Comparison of ENCODE assay signal across 21 cellular contexts in genomic region chr10:26408858-26409494, GRCh38. TPM values are rescaled to one million over a fixed set of nuclear protein-coding genes. Genes with fewer than 3 reads are reported as not detected.
A peak's percentile ranks its signal among the peaks of the same experiment; 100 is the strongest.
DNase-seq lines count a peak whose midpoint lies in the region; ATAC-seq and TF ChIP-seq lines count a peak whose summit lies in the region.
"Had no signal": no experiment of that assay in that cellular context is flagged by ENCODE, and none has a peak within 500 bp of the region (broad histone marks: within the 10 kb centered on the region; RNA-seq: fewer than 3 reads in every experiment).

No MANE protein-coding gene starts in this region.

- peak; percentile 67 for ATAC-seq in GM21423 (IDR thresholded peaks at IDR 0.05; ENCODE audit: unreplicated experiment)
- ATAC-seq in HG03066 (IDR thresholded peaks at IDR 0.05; ENCODE audit: low read depth, unreplicated experiment), result peak; percentile 58
- ATAC-seq in HG02571 (IDR thresholded peaks at IDR 0.05; ENCODE audit: unreplicated experiment), result no peak
- ATAC-seq: natural killer cell treated with Interleukin-12 subunit alpha and Interleukin-12 subunit beta and Interleukin-15 and Interleukin-18, amount 100 ng/mL, for 72 hours had no signal

- no peaks in the 10 kb centered on the region for H3K9me2 ChIP-seq in OCI-LY7 (ENCODE audit: insufficient read depth, low read length)

- intact Hi-C loops in OCI-LY7 (cut with micrococcal nuclease; ENCODE audit: unreplicated experiment) (no loop called here), ascending aorta (cut with DNase I) (no loop called here)

- no peaks in the 10 kb centered on the region for H3K79me2 ChIP-seq in OCI-LY7 (ENCODE audit: insufficient read depth, low read depth, low read length)

- H3K27ac ChIP-seq in OCI-LY7 (ENCODE audit: low read depth, low read length, poor library complexity, severe bottlenecking) (no peak overlapping the region), ascending aorta (no peak overlapping the region)
- H3K27ac ChIP-seq: skin epidermis, thoracic aorta had no signal

- H3K36me3 ChIP-seq in OCI-LY7 (ENCODE audit: insufficient read depth, low read length) (no peaks in the 10 kb centered on the region), ascending aorta (no peaks in the 10 kb centered on the region)
- H3K36me3 ChIP-seq: thoracic aorta had no signal

- no peaks in the 10 kb centered on the region for H3K9me3 ChIP-seq in OCI-LY7 (ENCODE audit: low read length)
- H3K9me3 ChIP-seq in ascending aorta, result no peaks in the 10 kb centered on the region
- H3K9me3 ChIP-seq: thoracic aorta had no signal

- peaks cover 28% of the 10 kb centered on the region for H3K4me1 ChIP-seq in OCI-LY7 (ENCODE audit: insufficient read depth, low read length, poor library complexity, severe bottlenecking)
- no peaks in the 10 kb centered on the region for H3K4me1 ChIP-seq in ascending aorta

- POLR2A ChIA-PET in OCI-LY7 (lab: Charles Lee), result interaction anchor here (0.6 to 2.2 kb wide), 19 partner anchors 8 to 1670 kb away, joined by 3 to 12 read pairs (median 4); no protein-coding TSS in a partner anchor

- peak; percentile 56 for DNase-seq in GM12865 (ENCODE audit: low read depth)
- DNase-seq in OCI-LY7 (ENCODE audit: low spot score), result peak; percentile 53
- DNase-seq in NCI-H748 (lab: John Stamatoyannopoulos, UW; ENCODE audit: unreplicated experiment), result no peak
- no peak for DNase-seq in NCI-H1436 (lab: John Stamatoyannopoulos, UW)
- DNase-seq in ascending aorta (ENCODE audit: low spot score in 2 of 2), result no peak
- DNase-seq: activated CD4-positive, alpha-beta T cell treated with anti-CD3 and anti-CD28 coated beads, Interleukin-2, amount 50 U/mL, for 1 hour; activated naive CD4-positive, alpha-beta T cell treated with anti-CD3 and anti-CD28 coated beads for 36 hours; activated T-cell treated with anti-CD3 and anti-CD28 coated beads for 4 hours; GOT3; IMR-90; mesendoderm; NCI-H748 treated with DMSO at 0.1 percent for 48 hours; posterior cingulate gyrus; RPMI8226; SW 1271 had no signal

- BruUV-seq in OCI-LY7 (replicated peaks; lab: Mats Ljungman, UMichigan), result no TSS peak

- TF ChIP-seq CTCF in GM12865 (IDR thresholded peaks at IDR 0.05; ENCODE audit: insufficient read depth, low read depth, low read length, missing control alignments) (no peak), OCI-LY7 (conservative IDR thresholded peaks at IDR 0.05; ENCODE audit: low read length) (no peak), ascending aorta (IDR thresholded peaks at IDR 0.05) (no peak)

- CTCF ChIA-PET in OCI-LY7 (lab: Charles Lee; ENCODE audit: unreplicated experiment), result no interaction called here

- H3K4me3 ChIP-seq in GM12865 (ENCODE audit: low read depth, low read length) (no peak overlapping the region), OCI-LY7 (ENCODE audit: low read depth, low read length, poor library complexity, severe bottlenecking) (no peak overlapping the region), ascending aorta (no peak overlapping the region)
- H3K4me3 ChIP-seq: skin epidermis, thoracic aorta had no signal

- peak overlapping the region; percentile 88; the same call in 1 of the 2 replicates for H2AFZ ChIP-seq in OCI-LY7 (ENCODE audit: low read length)

- H3K4me2 ChIP-seq in OCI-LY7 (ENCODE audit: low read length), result peak overlapping the region; percentile 56

- no peaks in the 10 kb centered on the region for H3K27me3 ChIP-seq in ascending aorta

- no peaks in the 10 kb centered on the region for H4K20me1 ChIP-seq in OCI-LY7 (ENCODE audit: insufficient read depth, low read length)

RNA-seq across cellular contexts. Expression of gene APBB1IP, which starts 29.2 kb away (rescaled TPM):
- 58.1 and 65.8 TPM in 2 replicates for total RNA-seq in OCI-LY7 (2014; rRNA removed; shearing (Covaris generic))
- total RNA-seq in OCI-LY7 (2022), result 167 and 196 TPM in 2 replicates
- total RNA-seq in ascending aorta, result not detected
- total RNA-seq: IMR-90 had no signal

Comparison
In these comparisons a context has a peak if more than half of its experiments do, and no peak if none do; other contexts are left out.
1. DNase-seq: peak in GM12865 (single experiment) and OCI-LY7 (single experiment); none in NCI-H748 (single experiment), NCI-H1436 (single experiment) and ascending aorta (0 of 2).
2. RNA of gene APBB1IP, which starts 29.2 kb away (total RNA-seq): 58.1 to 196 TPM in OCI-LY7; not detected in ascending aorta (single experiment); every median in the first group is over 10 times any median in the second.